ENCODE assay signal across 8 cellular contexts in the genomic region with DNA sequence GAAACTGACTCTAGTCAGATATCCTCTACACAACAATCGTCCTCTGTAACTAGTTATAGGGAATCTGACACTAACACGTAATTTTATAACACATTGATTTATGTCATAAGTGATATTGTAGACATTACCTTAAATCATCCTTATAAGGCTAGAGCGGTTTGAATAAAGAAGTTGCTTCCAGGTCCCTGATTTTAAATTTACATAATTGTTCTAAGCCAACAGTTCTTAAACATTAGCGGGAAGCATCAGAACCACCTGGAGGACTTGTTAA. TPM values are rescaled to one million over a fixed set of nuclear protein-coding genes. Genes with fewer than 3 reads are reported as not detected.
DNase-seq lines count a peak whose midpoint lies in the region; ATAC-seq and TF ChIP-seq lines count a peak whose summit lies in the region.

No MANE protein-coding gene starts in this region.

- H3K4me3 ChIP-seq in endocrine pancreas (ENCODE audit: control insufficient read depth, insufficient read depth, low read length) (peak overlapping the region; percentile 91), ovary (peak overlapping the region; percentile 70)

- H3K27me3 ChIP-seq in endocrine pancreas (ENCODE audit: control insufficient read depth, insufficient read depth, low read length), result no peaks in the 10 kb centered on the region
- H3K27me3 ChIP-seq in ovary, result no peaks in the 10 kb centered on the region

- no peak for ATAC-seq in HG03442 (IDR thresholded peaks at IDR 0.05; ENCODE audit: unreplicated experiment)

- TF ChIP-seq POLR2A in ovary (IDR thresholded peaks at IDR 0.05), result no peak

- intact Hi-C loops in ovary (cut with DNase I), result loop anchor here in 1 of 4 donors (1.0 kb wide), 1 partner anchor 67 kb away; a partner anchor contains a TSS

- no peak for TF ChIP-seq CTCF in ovary (IDR thresholded peaks at IDR 0.05)

- H3K9me3 ChIP-seq in endocrine pancreas (ENCODE audit: control insufficient read depth, low read length) (no peaks in the 10 kb centered on the region), ovary (no peaks in the 10 kb centered on the region)

- H3K36me3 ChIP-seq in endocrine pancreas (ENCODE audit: control insufficient read depth, insufficient read depth, low read length) (no peaks in the 10 kb centered on the region), ovary (no peaks in the 10 kb centered on the region)

- TF ChIP-seq EP300 in ovary (IDR thresholded peaks at IDR 0.05), result no peak

- WGBS in ovary, 3 donors, result 28 to 38% (median 36%) methylated on average over 4 of the region's 4 CpGs

- H3K27ac ChIP-seq in ovary, result peak overlapping the region in 1 of 2 donors; percentile 84

- DNase-seq in DMS114 treated with DMSO at 0.1 percent for 48 hours (lab: John Stamatoyannopoulos, UW; ENCODE audit: unreplicated experiment), result peak; percentile 25
- peak; percentile 43 for DNase-seq in NCI-H69 (lab: John Stamatoyannopoulos, UW)
- DNase-seq in ovary, result no peak
- DNase-seq in NCI-H2081 treated with DMSO at 0.1 percent for 48 hours (lab: John Stamatoyannopoulos, UW), result no peak
- no peak for DNase-seq in activated CD4-positive, CD25-positive, alpha-beta regulatory T cell (lab: John Stamatoyannopoulos, UW)
- DNase-seq in activated CD8-positive, alpha-beta memory T cell treated with anti-CD3 and anti-CD28 coated beads for 24 hours, result no peak

- H3K4me1 ChIP-seq in endocrine pancreas (ENCODE audit: control insufficient read depth, insufficient read depth, low read length) (peaks cover 10% of the 10 kb centered on the region), ovary (ENCODE audit: insufficient read depth) (peaks cover 11% of the 10 kb centered on the region)

- H3K9ac ChIP-seq in endocrine pancreas (ENCODE audit: control insufficient read depth, insufficient read depth, low read length), result no peak overlapping the region

RNA-seq across cellular contexts. Expression of a gene that starts 0.7 kb away (rescaled TPM):
- 10 to 100 TPM in 4 of 7 donors, 1 to 10 TPM in 3; 7.6 to 13.8 (median 10.1) TPM for total RNA-seq in ovary
- polyA plus RNA-seq in ovary, result 10 to 100 TPM in 1 of 2 donors, 1 to 10 TPM in 1; 8.3 to 15.3 TPM

RNA-seq across cellular contexts. Expression of a gene that starts 2.9 kb away (rescaled TPM):
- 10 to 100 TPM; 39.5 to 86.3 (median 75.3) TPM for total RNA-seq in ovary
- 10 to 100 TPM; 31.6 to 71.6 TPM for polyA plus RNA-seq in ovary

Comparison
In these comparisons a context has a peak if more than half of its experiments do, and no peak if none do; other contexts are left out.
1. DNase-seq: peak in DMS114 treated with DMSO at 0.1 percent for 48 hours (single experiment) and NCI-H69 (single experiment); none in ovary (0 of 5), NCI-H2081 treated with DMSO at 0.1 percent for 48 hours (single experiment), activated CD4-positive, CD25-positive, alpha-beta regulatory T cell (0 of 4) and activated CD8-positive, alpha-beta memory T cell treated with anti-CD3 and anti-CD28 coated beads for 24 hours (single experiment).